Comparison of ENCODE assay signal across 17 cellular contexts in the genomic region with DNA sequence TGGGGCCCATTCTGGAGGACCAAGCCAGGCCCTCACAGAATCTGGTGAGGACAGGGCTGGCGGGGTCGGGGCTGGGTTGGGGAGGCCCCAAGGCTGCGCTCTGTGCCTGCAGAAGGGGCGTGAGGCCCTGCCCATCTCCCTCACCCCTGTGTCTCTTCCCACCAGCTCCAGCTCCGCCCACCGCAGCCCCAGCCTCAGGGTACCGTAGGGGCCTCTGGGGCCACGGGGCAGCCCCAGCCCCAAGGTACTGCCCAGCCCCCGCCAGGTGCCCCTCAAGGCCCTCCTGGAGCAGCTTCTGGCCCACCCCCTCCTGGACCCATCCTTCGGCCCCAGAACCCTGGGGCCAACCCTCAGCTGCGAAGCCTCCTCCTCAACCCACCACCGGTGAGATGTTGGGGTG. TPM values are rescaled to one million over a fixed set of nuclear protein-coding genes. Genes with fewer than 3 reads are reported as not detected.
A peak's percentile ranks its signal among the peaks of the same experiment; 100 is the strongest.
DNase-seq lines count a peak whose midpoint lies in the region; ATAC-seq and TF ChIP-seq lines count a peak whose summit lies in the region.
"Had no signal": no experiment of that assay in that cellular context is flagged by ENCODE, and none has a peak within 500 bp of the region (broad histone marks: within the 10 kb centered on the region; RNA-seq: fewer than 3 reads in every experiment).

No MANE protein-coding gene starts in this region.

- H3K4me1 ChIP-seq in osteoblast (ENCODE audit: insufficient read depth, low read length) (peaks cover 10% of the 10 kb centered on the region), SJCRH30 (no peaks in the 10 kb centered on the region)
- H3K4me1 ChIP-seq: BE2C had no signal

- H3K4me3 ChIP-seq in osteoblast (ENCODE audit: insufficient read depth, low read length) (no peak overlapping the region), SJCRH30 (no peak overlapping the region)

- no peak for DNase-seq in stimulated activated naive CD8-positive, alpha-beta T cell treated with anti-CD3 and anti-CD28 coated beads, Interleukin-15, amount 100 ng/mL, for 72 hours
- DNase-seq in stimulated activated naive CD8-positive, alpha-beta T cell treated with anti-CD3 and anti-CD28 coated beads, Interleukin-15, Interleukin-2, amounts not matched to agents 100 U/mL and 50 U/mL, for 24 hours = no peak
- DNase-seq in T-helper 17 cell (no peak), osteoblast (ENCODE audit: insufficient read length, low spot score, missing footprints) (peak; percentile 41), SJCRH30 (no peak), NCI-H2107 (lab: John Stamatoyannopoulos, UW) (no peak)
- DNase-seq: ACHN; BE2C; C1 segment of cervical spinal cord; CD4-positive, CD25-positive, alpha-beta regulatory T cell; CD8-positive, alpha-beta memory T cell; COR-L47; GOT3; H9 had no signal

- H3K4me2 ChIP-seq in osteoblast (ENCODE audit: insufficient read depth, low read length) = no peak overlapping the region

- TF ChIP-seq CTCF in osteoblast (IDR thresholded peaks at IDR 0.05; ENCODE audit: extremely low read depth, low read depth, low read length) = no peak

- peaks cover 8% of the 10 kb centered on the region for H3K4me1 Mint-ChIP-seq in stimulated activated naive CD8-positive, alpha-beta T cell treated with anti-CD3 and anti-CD28 coated beads, Interleukin-15, amount 100 ng/mL, for 72 hours
- peaks cover 8% of the 10 kb centered on the region for H3K4me1 Mint-ChIP-seq in T-helper 17 cell
- H3K4me1 Mint-ChIP-seq in stimulated activated memory B cell treated with anti-CD40 and anti-IgM and Interleukin-4, amounts not matched to agents 10 μg/mL and 1 μg/mL and 100 μg/mL, for 72 hours = no peaks in the 10 kb centered on the region

- no peaks in the 10 kb centered on the region for H3K9me3 ChIP-seq in T-helper 17 cell (ENCODE audit: control insufficient read depth, low read length, poor library complexity, severe bottlenecking)
- no peaks in the 10 kb centered on the region for H3K9me3 ChIP-seq in osteoblast (ENCODE audit: low read depth, low read length)
- H3K9me3 ChIP-seq in SJCRH30 (replicated peaks) = no peaks in the 10 kb centered on the region
- H3K9me3 ChIP-seq: BE2C had no signal

- no peaks in the 10 kb centered on the region for H3K27me3 Mint-ChIP-seq in stimulated activated naive CD8-positive, alpha-beta T cell treated with anti-CD3 and anti-CD28 coated beads, Interleukin-15, amount 100 ng/mL, for 72 hours
- H3K27me3 Mint-ChIP-seq in T-helper 17 cell = no peaks in the 10 kb centered on the region
- no peaks in the 10 kb centered on the region for H3K27me3 Mint-ChIP-seq in stimulated activated memory B cell treated with anti-CD40 and anti-IgM and Interleukin-4, amounts not matched to agents 10 μg/mL and 1 μg/mL and 100 μg/mL, for 72 hours
- H3K27me3 Mint-ChIP-seq: CD4-positive, CD25-positive, alpha-beta regulatory T cell; CD8-positive, alpha-beta memory T cell had no signal

- H3K79me2 ChIP-seq in osteoblast (ENCODE audit: insufficient read depth, low read length) = no peaks in the 10 kb centered on the region

- no peaks in the 10 kb centered on the region for H3K9me3 Mint-ChIP-seq in stimulated activated naive CD8-positive, alpha-beta T cell treated with anti-CD3 and anti-CD28 coated beads, Interleukin-15, amount 100 ng/mL, for 72 hours
- H3K9me3 Mint-ChIP-seq in stimulated activated memory B cell treated with anti-CD40 and anti-IgM and Interleukin-4, amounts not matched to agents 10 μg/mL and 1 μg/mL and 100 μg/mL, for 72 hours = no peaks in the 10 kb centered on the region
- H3K9me3 Mint-ChIP-seq: CD4-positive, CD25-positive, alpha-beta regulatory T cell; CD8-positive, alpha-beta memory T cell; H9 had no signal

- H2AFZ ChIP-seq in osteoblast (ENCODE audit: low read length) = no peak overlapping the region

- H3K27ac ChIP-seq in osteoblast (ENCODE audit: low read depth, low read length) = no peak overlapping the region
- H3K27ac ChIP-seq in SJCRH30 = no peak overlapping the region
- H3K27ac ChIP-seq: HL-60 had no signal

- no peak overlapping the region for H3K27ac Mint-ChIP-seq in stimulated activated naive CD8-positive, alpha-beta T cell treated with anti-CD3 and anti-CD28 coated beads, Interleukin-15, amount 100 ng/mL, for 72 hours
- H3K27ac Mint-ChIP-seq in T-helper 17 cell = no peak overlapping the region
- H3K27ac Mint-ChIP-seq in stimulated activated memory B cell treated with anti-CD40 and anti-IgM and Interleukin-4, amounts not matched to agents 10 μg/mL and 1 μg/mL and 100 μg/mL, for 72 hours = peak overlapping the region; percentile 12
- H3K27ac Mint-ChIP-seq: CD4-positive, CD25-positive, alpha-beta regulatory T cell had no signal

- ATAC-seq in stimulated activated naive CD8-positive, alpha-beta T cell treated with anti-CD3 and anti-CD28 coated beads, Interleukin-15, amount 100 ng/mL, for 72 hours = peak; percentile 43
- ATAC-seq in stimulated activated naive CD8-positive, alpha-beta T cell treated with anti-CD3 and anti-CD28 coated beads, Interleukin-15, Interleukin-2, amounts not matched to agents 100 U/mL and 50 U/mL, for 24 hours = no peak
- ATAC-seq in T-helper 17 cell = peak; percentile 4
- ATAC-seq in stimulated activated memory B cell treated with anti-CD40 and anti-IgM and Interleukin-4, amounts not matched to agents 10 μg/mL and 1 μg/mL and 100 μg/mL, for 72 hours = peak; percentile 27
- no peak for ATAC-seq in GM21825 (IDR thresholded peaks at IDR 0.05; ENCODE audit: unreplicated experiment)

- H3K36me3 Mint-ChIP-seq in T-helper 17 cell (ENCODE audit: low read depth) = peaks cover 14% of the 10 kb centered on the region
- H3K36me3 Mint-ChIP-seq in stimulated activated memory B cell treated with anti-CD40 and anti-IgM and Interleukin-4, amounts not matched to agents 10 μg/mL and 1 μg/mL and 100 μg/mL, for 72 hours = peaks cover 65% of the 10 kb centered on the region

- H3K4me3 Mint-ChIP-seq in stimulated activated naive CD8-positive, alpha-beta T cell treated with anti-CD3 and anti-CD28 coated beads, Interleukin-15, amount 100 ng/mL, for 72 hours = peak overlapping the region in 1 of 2 donors; percentile 31
- H3K4me3 Mint-ChIP-seq in T-helper 17 cell = no peak overlapping the region
- no peak overlapping the region for H3K4me3 Mint-ChIP-seq in stimulated activated memory B cell treated with anti-CD40 and anti-IgM and Interleukin-4, amounts not matched to agents 10 μg/mL and 1 μg/mL and 100 μg/mL, for 72 hours
- H3K4me3 Mint-ChIP-seq: CD4-positive, CD25-positive, alpha-beta regulatory T cell; CD8-positive, alpha-beta memory T cell; H9 had no signal

- no peaks in the 10 kb centered on the region for H3K27me3 ChIP-seq in osteoblast (ENCODE audit: insufficient read depth, low read length)
- H3K27me3 ChIP-seq in SJCRH30 = no peaks in the 10 kb centered on the region
- H3K27me3 ChIP-seq: BE2C had no signal

- H3K36me3 ChIP-seq in osteoblast (ENCODE audit: insufficient read depth, low read length) (peaks cover 58% of the 10 kb centered on the region), SJCRH30 (peaks cover 19% of the 10 kb centered on the region)

- H4K20me1 ChIP-seq in osteoblast (ENCODE audit: insufficient read depth, low read length) = no peaks in the 10 kb centered on the region

RNA-seq across cellular contexts. Expression of a gene that starts 15.4 kb away (rescaled TPM):
- total RNA-seq in T-helper 17 cell = 100 to 1,000 TPM; 125 to 162 TPM
- 39.4 and 43.3 TPM in 2 replicates for total RNA-seq in osteoblast
- 77.1 and 91.2 TPM in 2 replicates for total RNA-seq in SJCRH30 (2014; rRNA removed; shearing (Covaris generic))

RNA-seq across cellular contexts. Expression of a gene that starts 17.5 kb away (rescaled TPM):
- total RNA-seq in T-helper 17 cell = 100 to 1,000 TPM in 1 of 2 donors, 10 to 100 TPM in 1; 94.8 to 108 TPM
- total RNA-seq in osteoblast = 19.5 and 20.9 TPM in 2 replicates
- 22.2 and 27.4 TPM in 2 replicates for total RNA-seq in SJCRH30 (2014; rRNA removed; shearing (Covaris generic))

RNA-seq across cellular contexts. Expression of a gene that starts 22.5 kb away (rescaled TPM):
- 10 to 100 TPM; 29.4 to 30.7 TPM for total RNA-seq in T-helper 17 cell
- total RNA-seq in osteoblast = 18.6 and 29.7 TPM in 2 replicates
- total RNA-seq in SJCRH30 (2014; rRNA removed; shearing (Covaris generic)) = 27.6 and 27.9 TPM in 2 replicates

RNA-seq across cellular contexts. Expression of a gene that starts 31.8 kb away (rescaled TPM):
- total RNA-seq in T-helper 17 cell (100 to 1,000 TPM; 170 to 196 TPM), osteoblast (42.1 and 43.8 TPM in 2 replicates)
- 24.2 and 40.6 TPM in 2 replicates for total RNA-seq in SJCRH30 (2014; rRNA removed; shearing (Covaris generic))

RNA-seq across cellular contexts. Expression of a gene that starts 41.6 kb away (rescaled TPM):
- total RNA-seq in T-helper 17 cell = 10 to 100 TPM; 19.2 to 33.8 TPM
- total RNA-seq in osteoblast = 13.3 and 13.4 TPM in 2 replicates
- total RNA-seq in SJCRH30 (2014; rRNA removed; shearing (Covaris generic)) = 21.7 and 25.2 TPM in 2 replicates

Comparison
In these comparisons a context has a peak if more than half of its experiments do, and no peak if none do; other contexts are left out.
1. ATAC-seq: peak in stimulated activated naive CD8-positive, alpha-beta T cell treated with anti-CD3 and anti-CD28 coated beads, Interleukin-15, amount 100 ng/mL, for 72 hours (single experiment), T-helper 17 cell (single experiment) and stimulated activated memory B cell treated with anti-CD40 and anti-IgM and Interleukin-4, amounts not matched to agents 10 μg/mL and 1 μg/mL and 100 μg/mL, for 72 hours (single experiment); none in stimulated activated naive CD8-positive, alpha-beta T cell treated with anti-CD3 and anti-CD28 coated beads, Interleukin-15, Interleukin-2, amounts not matched to agents 100 U/mL and 50 U/mL, for 24 hours (single experiment) and GM21825 (single experiment).